In the genomic region with DNA sequence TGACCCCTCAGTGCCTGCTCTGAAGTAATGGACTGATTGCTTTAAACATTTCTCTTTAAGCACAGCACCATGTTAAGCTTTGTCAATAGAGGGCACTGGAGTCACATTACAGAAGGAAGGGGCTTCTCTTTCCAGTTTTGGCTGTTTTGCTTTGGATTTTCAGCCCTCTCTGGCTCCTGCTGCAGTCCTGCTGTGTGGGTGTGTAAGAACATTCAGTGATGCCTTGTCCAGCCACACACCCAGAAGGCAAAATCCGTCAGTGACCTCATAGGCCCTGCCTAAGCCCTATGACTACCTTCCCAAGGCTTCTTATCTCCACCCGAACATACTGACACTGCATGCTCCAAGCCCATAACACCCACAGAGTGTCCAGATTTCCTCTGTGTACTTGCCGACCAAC, we compare ENCODE assay signal across 8 cellular contexts.
DNase-seq lines count a peak whose midpoint lies in the region; ATAC-seq, FAIRE-seq and TF ChIP-seq lines count a peak whose summit lies in the region.

No MANE protein-coding gene starts in this region.

- H3K27ac ChIP-seq in aorta (ENCODE audit: low read depth in 1 of 2, low read length in 2 of 2), result no peak overlapping the region

- FAIRE-seq in D721Med (lab: Jason Lieb, UNC), result no peak

- WGBS in aorta, 2 donors, result 13 to 19% methylated on average over 3 of the region's 3 CpGs

- no peaks in the 10 kb centered on the region for H3K27me3 ChIP-seq in aorta (ENCODE audit: control insufficient read depth in 1 of 2, insufficient read depth in 2 of 2, low read length in 1 of 2)

- TF ChIP-seq CTCF in D721Med (IDR thresholded peaks at IDR 0.05; ENCODE audit: insufficient read depth, missing control alignments), result peak; percentile 75

- H3K4me1 ChIP-seq in aorta (ENCODE audit: control insufficient read depth in 1 of 2, insufficient read depth in 2 of 2, low read length in 2 of 2), result no peaks in the 10 kb centered on the region

- intact Hi-C loops in aorta (cut with DNase I), result no loop called here

- ATAC-seq in GM21390 (IDR thresholded peaks at IDR 0.05; ENCODE audit: unreplicated experiment) (peak; percentile 78), aorta (ENCODE audit: low FRiP score) (peak; percentile 71), HG03097 (IDR thresholded peaks at IDR 0.05; ENCODE audit: low FRiP score, unreplicated experiment) (no peak)

- H3K36me3 ChIP-seq in aorta (ENCODE audit: control insufficient read depth in 1 of 2, insufficient read depth in 2 of 2, low read length in 1 of 2), result no peaks in the 10 kb centered on the region

- H3K9me3 ChIP-seq in aorta (ENCODE audit: control insufficient read depth, low read length), result no peaks in the 10 kb centered on the region

- H3K4me3 ChIP-seq in aorta (ENCODE audit: low read length in 2 of 2), result no peak overlapping the region

- DNase-seq in D721Med (ENCODE audit: insufficient read length, low spot score), result no peak
- DNase-seq in NCI-H1092 treated with DMSO at 0.1 percent for 48 hours (lab: John Stamatoyannopoulos, UW), result peak; percentile 70
- peak in 34 of 58 donors; percentile 0 to 74 (median 11) for DNase-seq in anterior cingulate cortex (lab: John Stamatoyannopoulos, UW)
- peak; percentile 48 for DNase-seq in inferior parietal cortex (ENCODE audit: extremely low spot score)
- peak in 1 of 2 donors; percentile 46 for DNase-seq in aorta
- no peak for DNase-seq in cortex of kidney (lab: John Stamatoyannopoulos, UW)

Comparison
In these comparisons a context has a peak if more than half of its experiments do, and no peak if none do; other contexts are left out.
1. DNase-seq: peak in NCI-H1092 treated with DMSO at 0.1 percent for 48 hours (single experiment), anterior cingulate cortex (34 of 58) and inferior parietal cortex (single experiment); none in D721Med (single experiment) and cortex of kidney (single experiment).